Comparison of ENCODE assay signal across 11 cellular contexts in the genomic region with DNA sequence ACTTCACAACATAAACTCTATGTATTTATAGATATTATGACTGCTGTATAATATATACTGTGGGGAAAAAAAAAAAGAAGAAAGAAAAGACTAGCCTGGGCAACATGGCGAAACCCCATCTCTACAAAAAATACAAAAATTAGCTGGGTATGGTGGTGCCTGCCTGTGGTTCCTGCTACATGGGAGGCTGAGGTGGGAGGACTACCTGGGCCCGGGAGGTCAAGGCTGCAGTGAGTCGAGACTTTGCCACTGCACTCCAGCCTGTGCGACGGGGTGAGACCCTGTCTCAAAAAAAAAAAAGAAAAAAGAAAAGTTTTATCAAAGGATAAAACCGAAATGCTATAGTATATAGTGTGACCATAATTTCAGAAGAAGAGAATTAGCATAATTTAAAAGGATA. TPM values are rescaled to one million over a fixed set of nuclear protein-coding genes. Genes with fewer than 3 reads are reported as not detected.
A peak's percentile ranks its signal among the peaks of the same experiment; 100 is the strongest.
DNase-seq lines count a peak whose midpoint lies in the region; ATAC-seq and TF ChIP-seq lines count a peak whose summit lies in the region.
"Had no signal": no experiment of that assay in that cellular context is flagged by ENCODE, and none has a peak within 500 bp of the region (broad histone marks: within the 10 kb centered on the region; RNA-seq: fewer than 3 reads in every experiment).

No MANE protein-coding gene starts in this region.

- H3K27me3 ChIP-seq in HUES6 (ENCODE audit: control insufficient read depth, insufficient read depth, low read length) (no peaks in the 10 kb centered on the region), mammary epithelial cell (ENCODE audit: insufficient read depth, low read length) (no peaks in the 10 kb centered on the region)
- H3K27me3 ChIP-seq: testis had no signal

- H3K9me3 ChIP-seq in HUES6 (ENCODE audit: control insufficient read depth, insufficient read depth, low read depth, low read length) (no peaks in the 10 kb centered on the region), mammary epithelial cell (replicated peaks; ENCODE audit: insufficient read depth, low read length) (no peaks in the 10 kb centered on the region)
- H3K9me3 ChIP-seq: testis had no signal

- DNase-seq in AG04449 (ENCODE audit: low read depth, low spot score) (no peak), mammary epithelial cell (no peak), naive B cell (no peak), SHP77 treated with DMSO at 0.1 percent for 48 hours (lab: John Stamatoyannopoulos, UW) (no peak), NCI-H2029 (lab: John Stamatoyannopoulos, UW) (no peak)
- DNase-seq: GOT3, nucleus accumbens, testis had no signal

- CTCF ChIA-PET in AG04449 (lab: Yijun Ruan, JAX), result interaction anchor here (0.6 to 2.6 kb wide), 4 partner anchors 23 to 268 kb away, joined by 3 to 8 read pairs (median 5); no protein-coding TSS in a partner anchor
- CTCF ChIA-PET in mammary epithelial cell (lab: Charles Lee; ENCODE audit: low non-redundant PET), result interaction anchor here (0.7 kb wide), 1 partner anchor 65 kb away, joined by 5 read pairs; no protein-coding TSS in a partner anchor

- POLR2A ChIA-PET in AG04449 (lab: Yijun Ruan, JAX), result no interaction called here

- intact Hi-C loops in mammary epithelial cell (cut with micrococcal nuclease), result loop anchor here (10.0 kb wide), 2 partner anchors 540 to 690 kb away; partner anchors contain the start of gene COG2

- H3K27ac ChIP-seq in HUES6 (ENCODE audit: low read depth, low read length) (no peak overlapping the region), mammary epithelial cell (ENCODE audit: insufficient read depth, low read depth, low read length) (peak overlapping the region; percentile 19)
- H3K27ac ChIP-seq: testis had no signal

- no peak overlapping the region for H2AFZ ChIP-seq in mammary epithelial cell (ENCODE audit: low read depth, low read length)

- H4K20me1 ChIP-seq in mammary epithelial cell (ENCODE audit: insufficient read depth, low read length), result no peaks in the 10 kb centered on the region

- H3K36me3 ChIP-seq in HUES6 (ENCODE audit: control insufficient read depth, insufficient read depth, low read length), result no peaks in the 10 kb centered on the region
- no peaks in the 10 kb centered on the region for H3K36me3 ChIP-seq in mammary epithelial cell (ENCODE audit: insufficient read depth, low read length)

- H3K4me2 ChIP-seq in mammary epithelial cell (ENCODE audit: insufficient read depth, low read depth, low read length), result peak overlapping the region; percentile 97

- no peaks in the 10 kb centered on the region for H3K9me3 Mint-ChIP-seq in naive B cell

- H3K36me3 Mint-ChIP-seq in naive B cell, result peaks cover 5 to 8% of the 10 kb centered on the region in 2 donors

- H3K9ac ChIP-seq in HUES6 (ENCODE audit: low read length), result no peak overlapping the region
- no peak overlapping the region for H3K9ac ChIP-seq in mammary epithelial cell (ENCODE audit: insufficient read depth, low read length)

- in situ Hi-C loops in mammary epithelial cell (cut with MboI; ENCODE audit: low sequenced_read_pairs in 2 of 2), result no loop called here

- H3K4me3 Mint-ChIP-seq in naive B cell, result peak overlapping the region; percentile 53 to 99 (median 90)

- peak overlapping the region in 1 of 6 donors; percentile 47 for H3K27ac Mint-ChIP-seq in naive B cell

- H3K79me2 ChIP-seq in mammary epithelial cell (ENCODE audit: insufficient read depth, low read length), result peaks cover 90% of the 10 kb centered on the region

- H3K4me1 ChIP-seq in HUES6 (ENCODE audit: control insufficient read depth, insufficient read depth, low read length) (peaks cover 31% of the 10 kb centered on the region), mammary epithelial cell (ENCODE audit: insufficient read depth, low read length) (peaks cover 21% of the 10 kb centered on the region)

- WGBS in mammary epithelial cell (ENCODE audit: low coverage, missing lambda C conversion rate), result 78% methylated on average over 5 of the region's 6 CpGs

- TF ChIP-seq CTCF in AG04449 (IDR thresholded peaks at IDR 0.05; ENCODE audit: insufficient read depth, low read length, missing control alignments) (no peak), mammary epithelial cell (conservative IDR thresholded peaks at IDR 0.05 in 1 of 2, IDR thresholded peaks at IDR 0.05 in 1 of 2; ENCODE audit: extremely low read depth in 1 of 2, insufficient read depth in 1 of 2, low read depth in 1 of 2, low read length in 2 of 2) (no peak)

- peaks cover 41 to 75% (median 57%) of the 10 kb centered on the region in 3 donors for H3K4me1 Mint-ChIP-seq in naive B cell

- ATAC-seq in naive B cell (ENCODE audit: low read depth in 2 of 2) (no peak), GM18502 (IDR thresholded peaks at IDR 0.05; ENCODE audit: poor library complexity, unreplicated experiment) (no peak), GM21447 (IDR thresholded peaks at IDR 0.05; ENCODE audit: unreplicated experiment) (no peak)

- H3K4me3 ChIP-seq in AG04449 (ENCODE audit: low read depth, low read length) (peak overlapping the region; percentile 49), HUES6 (ENCODE audit: low read depth, low read length) (peak overlapping the region; percentile 94; the same call in 1 of the 2 replicates), mammary epithelial cell (replicated peaks in 1 of 3; ENCODE audit: insufficient read depth in 1 of 3, low read depth in 2 of 3, low read length in 3 of 3) (peak overlapping the region; percentile 20 to 99 (median 62))
- H3K4me3 ChIP-seq: testis had no signal

- no TSS peak for BruUV-seq in mammary epithelial cell (replicated peaks; lab: Mats Ljungman, UMichigan)

- dilution Hi-C loops in mammary epithelial cell (cut with HindIII; ENCODE audit: low sequenced_read_pairs), result loop anchor here (5.0 kb wide), 1 partner anchor 82 kb away; no protein-coding TSS in a partner anchor

- H3K27me3 Mint-ChIP-seq in naive B cell, result no peaks in the 10 kb centered on the region

RNA-seq across cellular contexts. Expression of gene EXOC8, which starts 2.7 kb away (rescaled TPM):
- total RNA-seq in mammary epithelial cell, result 10 to 100 TPM; 12.7 to 16.5 TPM
- polyA plus RNA-seq in mammary epithelial cell, result 4.7 TPM
- polyA minus RNA-seq in mammary epithelial cell, result 13.6 TPM
- polyA plus RNA-seq in naive B cell (ENCODE audit: low read depth in 6 of 6), result 1 to 10 TPM; 3.2 to 6.0 (median 4.5) TPM

RNA-seq across cellular contexts. Expression of gene SPRTN, which starts 3.1 kb away (rescaled TPM):
- 10 to 100 TPM; 17.1 to 24.3 TPM for total RNA-seq in mammary epithelial cell
- polyA plus RNA-seq in mammary epithelial cell, result 13.9 TPM
- 4.8 TPM for polyA minus RNA-seq in mammary epithelial cell
- 10 to 100 TPM; 15.6 to 24.7 (median 19.3) TPM for polyA plus RNA-seq in naive B cell (ENCODE audit: low read depth in 6 of 6)
